29 cellular contexts compared by ENCODE assay signal in genomic region chr11:1091332-1092083, GRCh38. TPM values are rescaled to one million over a fixed set of nuclear protein-coding genes. Genes with fewer than 3 reads are reported as not detected.
"Had no signal": no experiment of that assay in that cellular context is flagged by ENCODE, and none has a peak within 500 bp of the region (broad histone marks: within the 10 kb centered on the region; RNA-seq: fewer than 3 reads in every experiment).

No MANE protein-coding gene starts in this region.

- H3K9me3 ChIP-seq: adrenal gland, ascending aorta, esophagus muscularis mucosa, psoas muscle, tibial artery had no signal

- H3K4me1 ChIP-seq: adrenal gland, ascending aorta, esophagus muscularis mucosa, psoas muscle, tibial artery had no signal

- H3K27me3 ChIP-seq: adrenal gland, ascending aorta, brain microvascular endothelial cell had no signal

- H3K27ac ChIP-seq: adrenal gland, ascending aorta, brain microvascular endothelial cell, esophagus muscularis mucosa, psoas muscle, skin epidermis, tibial artery had no signal

- FAIRE-seq: colon, frontal cortex, islet of Langerhans had no signal

- H3K36me3 ChIP-seq: adrenal gland, ascending aorta, brain microvascular endothelial cell, esophagus muscularis mucosa, tibial artery had no signal

- H3K4me3 ChIP-seq: adrenal gland, ascending aorta, esophagus muscularis mucosa, lung, psoas muscle, skin epidermis, tibial artery had no signal

- DNase-seq: activated B cell treated with CpG ODN at 0.5 μM for 24 hours; activated CD4-positive, alpha-beta T cell treated with anti-CD3 and anti-CD28 coated beads for 36 hours; activated CD4-positive, alpha-beta T cell treated with anti-CD3 and anti-CD28 coated beads, Interleukin-2, amount 50 U/mL, for 48 hours; activated CD8-positive, alpha-beta memory T cell treated with anti-CD3 and anti-CD28 coated beads, Interleukin-2, amount 50 U/mL, for 48 hours; activated naive CD4-positive, alpha-beta T cell; activated T-cell treated with anti-CD3 and anti-CD28 coated beads, Interleukin-2, amount 50 U/mL, for 4 hours; adrenal gland; brain microvascular endothelial cell; effector memory CD8-positive, alpha-beta T cell; hypothalamus; naive thymus-derived CD8-positive, alpha-beta T cell; stimulated activated CD4-positive, alpha-beta T cell treated with anti-CD3 and anti-CD28 coated beads, Interleukin-2, amount 100 ng/mL, for 24 hours; stimulated activated naive CD8-positive, alpha-beta T cell treated with anti-CD3 and anti-CD28 coated beads, Interleukin-15, amount 100 ng/mL, for 72 hours; tibial artery had no signal

- ATAC-seq: activated CD4-positive, alpha-beta T cell treated with anti-CD3 and anti-CD28 coated beads for 36 hours; activated T-cell treated with anti-CD3 and anti-CD28 coated beads, Interleukin-2, amount 50 U/mL, for 4 hours; effector memory CD8-positive, alpha-beta T cell; naive thymus-derived CD8-positive, alpha-beta T cell; psoas muscle; right cardiac atrium; stimulated activated effector memory CD8-positive, alpha-beta T cell treated with anti-CD3 and anti-CD28 coated beads, Interleukin-12 subunit alpha, Interleukin-12 subunit beta, amount 100 ng/mL, for 72 hours; stimulated activated naive CD8-positive, alpha-beta T cell treated with anti-CD3 and anti-CD28 coated beads, Interleukin-15, amount 100 ng/mL, for 72 hours had no signal

RNA-seq across cellular contexts. Expression of gene MUC2, which starts 16.8 kb away (rescaled TPM):
- total RNA-seq: activated B cell treated with CpG ODN at 0.5 μM for 24 hours; activated CD4-positive, alpha-beta T cell treated with anti-CD3 and anti-CD28 coated beads for 36 hours; activated CD8-positive, alpha-beta memory T cell treated with anti-CD3 and anti-CD28 coated beads for 36 hours; activated T-helper 2 cell treated with anti-CD3 and anti-CD28 coated beads, Interferon-gamma antibody, Interleukin-2, Interleukin-4, amounts not matched to agents 10 μg/mL and 5 μg/mL and 100 μg/mL, durations not matched to agents 14 hours and 24 hours and 36 hours; dermis microvascular lymphatic vessel endothelial cell; frontal cortex; naive thymus-derived CD8-positive, alpha-beta T cell; osteocyte; urinary bladder had no signal
- polyA plus RNA-seq: naive thymus-derived CD8-positive, alpha-beta T cell had no signal

RNA-seq across cellular contexts. Expression of gene MUC6, which starts 55.0 kb away (rescaled TPM):
- total RNA-seq: activated B cell treated with CpG ODN at 0.5 μM for 24 hours; activated CD4-positive, alpha-beta T cell treated with anti-CD3 and anti-CD28 coated beads for 36 hours; activated CD8-positive, alpha-beta memory T cell treated with anti-CD3 and anti-CD28 coated beads for 36 hours; activated T-helper 2 cell treated with anti-CD3 and anti-CD28 coated beads, Interferon-gamma antibody, Interleukin-2, Interleukin-4, amounts not matched to agents 10 μg/mL and 5 μg/mL and 100 μg/mL, durations not matched to agents 14 hours and 24 hours and 36 hours; ascending aorta; dermis microvascular lymphatic vessel endothelial cell; esophagus muscularis mucosa; frontal cortex; naive thymus-derived CD8-positive, alpha-beta T cell; osteocyte; psoas muscle; right cardiac atrium; urinary bladder had no signal
- polyA plus RNA-seq: naive thymus-derived CD8-positive, alpha-beta T cell; urinary bladder had no signal
